8 cellular contexts compared by ENCODE assay signal in the genomic region with DNA sequence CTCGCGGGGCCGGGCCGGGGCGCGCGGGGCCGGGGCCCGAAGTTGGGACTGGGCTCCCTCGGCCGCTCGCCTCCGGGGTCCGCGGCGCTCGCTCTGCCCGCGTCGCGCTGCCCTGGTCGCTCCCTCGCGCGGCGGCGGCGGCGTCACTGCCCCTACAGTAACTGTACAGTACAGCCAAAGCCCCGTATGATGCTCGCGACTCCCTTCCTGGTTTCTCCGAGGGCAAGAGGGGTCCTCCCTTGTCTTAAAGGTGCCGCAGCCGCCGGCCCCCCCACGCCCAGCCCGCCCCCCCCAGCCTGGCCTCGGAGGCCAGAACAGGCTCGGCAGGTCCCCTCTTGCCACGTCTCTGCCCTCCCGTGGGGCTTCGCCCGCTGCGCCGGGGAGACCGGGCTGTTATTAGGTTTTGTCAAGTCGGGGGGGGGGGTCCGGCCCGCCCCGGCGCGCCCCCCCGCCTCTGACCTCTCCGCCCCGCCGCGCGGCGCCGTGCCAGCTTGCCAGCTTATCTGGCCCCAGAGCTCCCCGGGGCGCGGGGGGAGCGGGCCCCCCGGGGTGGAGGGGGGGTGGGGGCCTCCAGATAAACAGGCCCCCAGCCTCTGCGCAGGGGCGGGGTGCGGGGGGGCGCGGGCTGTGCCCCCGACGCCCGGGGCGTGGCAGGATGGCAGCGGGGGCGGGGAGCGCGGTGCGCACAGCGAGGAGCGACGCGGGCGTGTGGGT. TPM values are rescaled to one million over a fixed set of nuclear protein-coding genes. Genes with fewer than 3 reads are reported as not detected.
A peak's percentile ranks its signal among the peaks of the same experiment; 100 is the strongest.
DNase-seq lines count a peak whose midpoint lies in the region; ATAC-seq, FAIRE-seq and TF ChIP-seq lines count a peak whose summit lies in the region.

A gene (minus strand): TSS at position 218 of the 714 bp plus-strand sequence. CDS start 11,667 bp downstream, outside the sequence.

- H3K27me3 ChIP-seq in astrocyte (ENCODE audit: insufficient read depth, low read length) = no peaks in the 10 kb centered on the region

- DNase-seq in NCI-H1417 treated with DMSO at 0.1 percent for 48 hours (lab: John Stamatoyannopoulos, UW) = peak; percentile 22
- DNase-seq in T1000 (lab: John Stamatoyannopoulos, UW) = peak; percentile 41
- peak; percentile 43 for DNase-seq in astrocyte (ENCODE audit: low read depth)
- peak; percentile 86 for DNase-seq in hepatic stellate cell (ENCODE audit: low spot score)
- peak; percentile 70 for DNase-seq in putamen (ENCODE audit: low spot score)

- no peaks in the 10 kb centered on the region for H3K9me3 ChIP-seq in astrocyte (ENCODE audit: insufficient read depth, low read depth, low read length)

- H3K9ac ChIP-seq in astrocyte (ENCODE audit: low read length) = peak within 1 kb of the TSS; percentile 78

- no peak for TF ChIP-seq CTCF in astrocyte (IDR thresholded peaks at IDR 0.05; ENCODE audit: insufficient read depth, low read depth, low read length)

- no peak for ATAC-seq in GM19455 (IDR thresholded peaks at IDR 0.05; ENCODE audit: unreplicated experiment)
- ATAC-seq in HG02840 (IDR thresholded peaks at IDR 0.05; ENCODE audit: low FRiP score, unreplicated experiment) = no peak

- peak within 1 kb of the TSS; percentile 57 for H3K4me3 ChIP-seq in astrocyte (ENCODE audit: insufficient read depth, low read depth, low read length)

- H3K4me3 Mint-ChIP-seq in astrocyte (ENCODE audit: unreplicated experiment) = peak within 1 kb of the TSS; percentile 78

- H2AFZ ChIP-seq in astrocyte (ENCODE audit: low read depth, low read length) = peak within 1 kb of the TSS; percentile 26

- H3K27ac Mint-ChIP-seq in astrocyte (ENCODE audit: unreplicated experiment) = no peak within 1 kb of the TSS

- no peaks in the 10 kb centered on the region for H3K27me3 Mint-ChIP-seq in astrocyte (ENCODE audit: low read depth, unreplicated experiment)

- no peaks in the 10 kb centered on the region for H3K36me3 ChIP-seq in astrocyte (ENCODE audit: insufficient read depth, low read length)

- H4K20me1 ChIP-seq in astrocyte (ENCODE audit: insufficient read depth, low read length) = peaks cover 28% of the 10 kb centered on the region

- peaks cover 3% of the 10 kb centered on the region for H3K4me1 Mint-ChIP-seq in astrocyte (ENCODE audit: low read depth, unreplicated experiment)

- H3K4me2 ChIP-seq in astrocyte (ENCODE audit: low read length) = peak within 1 kb of the TSS; percentile 83

- no peaks in the 10 kb centered on the region for H3K36me3 Mint-ChIP-seq in astrocyte (ENCODE audit: low read depth, unreplicated experiment)

- peaks cover 33% of the 10 kb centered on the region for H3K79me2 ChIP-seq in astrocyte (ENCODE audit: insufficient read depth, low read length)

- TF ChIP-seq POLR2A in GM10847 (IDR thresholded peaks at IDR 0.05; ENCODE audit: extremely low read depth, insufficient read length) = peak; percentile 31

- FAIRE-seq in astrocyte (lab: Jason Lieb, UNC) = no peak

- no peaks in the 10 kb centered on the region for H3K9me3 Mint-ChIP-seq in astrocyte (ENCODE audit: unreplicated experiment)

- H3K4me1 ChIP-seq in astrocyte (ENCODE audit: insufficient read depth, low read length) = peaks cover 13% of the 10 kb centered on the region

- peak within 1 kb of the TSS; percentile 50 for H3K27ac ChIP-seq in astrocyte (ENCODE audit: low read depth, low read length)

RNA-seq across cellular contexts. Expression of the gene that starts here (rescaled TPM):
- 24.3 and 26.9 TPM in 2 replicates for total RNA-seq in astrocyte

Comparison
In these comparisons a context has a peak if more than half of its experiments do, and no peak if none do; other contexts are left out.
1. DNase-seq: peak in every context shown above with its lines; median percentile 86 in hepatic stellate cell; 70 in putamen; 43 in astrocyte; 41 in T1000; 22 in NCI-H1417 treated with DMSO at 0.1 percent for 48 hours.